21 cellular contexts compared by ENCODE assay signal in the genomic region with DNA sequence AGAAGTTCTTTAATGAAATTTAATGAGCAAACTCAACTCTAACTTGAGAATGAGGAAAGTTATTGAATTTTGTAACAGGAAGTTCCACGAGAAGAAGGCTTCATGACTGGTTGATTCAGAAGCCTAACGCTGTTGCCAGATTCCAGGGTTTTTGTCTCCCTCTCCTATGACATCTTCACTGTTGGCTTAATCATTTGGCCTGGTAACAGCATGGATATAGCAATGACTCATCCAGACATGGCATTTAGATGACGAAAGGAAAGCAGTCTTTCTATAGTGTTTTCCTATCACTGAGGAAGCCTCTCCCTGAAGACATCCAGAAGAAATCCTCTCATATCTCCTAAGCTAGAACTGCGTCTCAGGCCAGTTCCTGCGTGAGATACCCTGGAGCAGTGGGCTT. TPM values are rescaled to one million over a fixed set of nuclear protein-coding genes. Genes with fewer than 3 reads are reported as not detected.
DNase-seq lines count a peak whose midpoint lies in the region; ATAC-seq and TF ChIP-seq lines count a peak whose summit lies in the region.
"Had no signal": no experiment of that assay in that cellular context is flagged by ENCODE, and none has a peak within 500 bp of the region (broad histone marks: within the 10 kb centered on the region; RNA-seq: fewer than 3 reads in every experiment).

No MANE protein-coding gene starts in this region.

- H3K4me1 ChIP-seq in fibroblast of lung (ENCODE audit: control insufficient read depth, extremely low read depth, insufficient read depth, low read length): no peaks in the 10 kb centered on the region
- H3K4me1 ChIP-seq: left lung, tibial nerve had no signal

- no peak for TF ChIP-seq CTCF in fibroblast of lung (conservative IDR thresholded peaks at IDR 0.05 in 1 of 2, IDR thresholded peaks at IDR 0.05 in 1 of 2; ENCODE audit: low read depth in 1 of 2, low read length in 2 of 2)

- no peak overlapping the region for H2AFZ ChIP-seq in fibroblast of lung (ENCODE audit: low read length)

- ATAC-seq in GM21737 (IDR thresholded peaks at IDR 0.05; ENCODE audit: unreplicated experiment): no peak
- ATAC-seq: activated CD4-positive, alpha-beta T cell treated with anti-CD3 and anti-CD28 coated beads for 36 hours; CD8-positive, alpha-beta T cell; left lung; naive thymus-derived CD8-positive, alpha-beta T cell; Panc1 had no signal

- no peak overlapping the region for H3K27ac ChIP-seq in fibroblast of lung (ENCODE audit: insufficient read depth, low read length)
- H3K27ac ChIP-seq: left lung, tibial nerve had no signal

- DNase-seq in GM03348 (ENCODE audit: low spot score): peak; percentile 28
- peak; percentile 63 for DNase-seq in RPMI7951 (ENCODE audit: low read depth)
- DNase-seq in fibroblast of lung (ENCODE audit: low read depth in 2 of 2): peak; percentile 3 to 75
- peak; percentile 83 for DNase-seq in stromal cell of bone marrow (ENCODE audit: low read depth)
- no peak for DNase-seq in anterior cingulate cortex (lab: John Stamatoyannopoulos, UW)
- DNase-seq in SKM-1 (lab: John Stamatoyannopoulos, UW; ENCODE audit: unreplicated experiment): no peak
- DNase-seq: activated CD4-positive, alpha-beta T cell treated with anti-CD3 and anti-CD28 coated beads for 36 hours; activated naive CD8-positive, alpha-beta T cell treated with anti-CD3 and anti-CD28 coated beads, Interleukin-2, amount 10 ng/mL, durations not matched to agents 7 days and 5 days; CD8-positive, alpha-beta T cell; cortex of kidney; left lung; naive thymus-derived CD8-positive, alpha-beta T cell; NCI-H1105; NCI-H526; stimulated activated CD4-positive, alpha-beta T cell treated with anti-CD3 and anti-CD28 coated beads, Interleukin-2, amount 100 ng/mL, for 24 hours; stimulated activated CD8-positive, alpha-beta memory T cell treated with anti-CD3 and anti-CD28 coated beads, Interleukin-4, amount 100 ng/mL, for 48 hours had no signal

- no peak overlapping the region for H3K4me2 ChIP-seq in fibroblast of lung (ENCODE audit: extremely low read depth, insufficient read depth, low read length)

- H3K36me3 ChIP-seq in fibroblast of lung (ENCODE audit: control insufficient read depth, insufficient read depth, low read length): no peaks in the 10 kb centered on the region
- H3K36me3 ChIP-seq: left lung, tibial nerve had no signal

- H3K9ac ChIP-seq in fibroblast of lung (ENCODE audit: insufficient read depth, low read length): no peak overlapping the region

- H3K27me3 ChIP-seq in fibroblast of lung (ENCODE audit: control insufficient read depth, insufficient read depth, low read length): no peaks in the 10 kb centered on the region

- H3K79me2 ChIP-seq in fibroblast of lung (ENCODE audit: control insufficient read depth, insufficient read depth, low read length): no peaks in the 10 kb centered on the region

- H3K4me3 ChIP-seq in fibroblast of lung (replicated peaks in 1 of 4; ENCODE audit: control extremely low read depth in 1 of 4, insufficient read depth in 1 of 4, low read depth in 3 of 4, low read length in 4 of 4): no peak overlapping the region
- H3K4me3 ChIP-seq: left lung, tibial nerve had no signal

- no peaks in the 10 kb centered on the region for H3K9me3 ChIP-seq in fibroblast of lung (ENCODE audit: control insufficient read depth, insufficient read depth, low read depth, low read length)
- H3K9me3 ChIP-seq: left lung, tibial nerve had no signal

- no peaks in the 10 kb centered on the region for H4K20me1 ChIP-seq in fibroblast of lung (ENCODE audit: control insufficient read depth, extremely low read depth, insufficient read depth, low read length)

RNA-seq across cellular contexts. Expression of a gene that starts 9.4 kb away (rescaled TPM):
- not detected in 2 replicates for total RNA-seq in RPMI7951 (2014; rRNA removed; shearing (Covaris generic))
- total RNA-seq in fibroblast of lung: under 0.01 TPM in 1 of 2 replicates, not detected in the other
- polyA plus RNA-seq in fibroblast of lung: not detected in 2 replicates
- polyA plus RNA-seq in fibroblast of lung (2012): not detected in 2 replicates
- polyA minus RNA-seq in fibroblast of lung (ENCODE audit: low replicate concordance): not detected in 2 replicates
- total RNA-seq: activated CD4-positive, alpha-beta T cell treated with anti-CD3 and anti-CD28 coated beads for 36 hours; activated naive CD8-positive, alpha-beta T cell treated with anti-CD3 and anti-CD28 coated beads, Interleukin-2, amount 10 ng/mL, durations not matched to agents 7 days and 5 days; CD8-positive, alpha-beta T cell; naive thymus-derived CD8-positive, alpha-beta T cell; T-helper 2 cell treated with Interferon-gamma antibody and Interleukin-4, amounts not matched to agents 100 ng/mL and 5 ng/mL, for 36 hours had no signal
- polyA plus RNA-seq: esophagus; naive thymus-derived CD8-positive, alpha-beta T cell had no signal

Comparison
In these comparisons a context has a peak if more than half of its experiments do, and no peak if none do; other contexts are left out.
1. DNase-seq: peak in GM03348 (single experiment), RPMI7951 (single experiment), fibroblast of lung (2 of 2) and stromal cell of bone marrow (single experiment); none in anterior cingulate cortex (0 of 58) and SKM-1 (single experiment).